ENCODE assay signal across 19 cellular contexts in the genomic region with DNA sequence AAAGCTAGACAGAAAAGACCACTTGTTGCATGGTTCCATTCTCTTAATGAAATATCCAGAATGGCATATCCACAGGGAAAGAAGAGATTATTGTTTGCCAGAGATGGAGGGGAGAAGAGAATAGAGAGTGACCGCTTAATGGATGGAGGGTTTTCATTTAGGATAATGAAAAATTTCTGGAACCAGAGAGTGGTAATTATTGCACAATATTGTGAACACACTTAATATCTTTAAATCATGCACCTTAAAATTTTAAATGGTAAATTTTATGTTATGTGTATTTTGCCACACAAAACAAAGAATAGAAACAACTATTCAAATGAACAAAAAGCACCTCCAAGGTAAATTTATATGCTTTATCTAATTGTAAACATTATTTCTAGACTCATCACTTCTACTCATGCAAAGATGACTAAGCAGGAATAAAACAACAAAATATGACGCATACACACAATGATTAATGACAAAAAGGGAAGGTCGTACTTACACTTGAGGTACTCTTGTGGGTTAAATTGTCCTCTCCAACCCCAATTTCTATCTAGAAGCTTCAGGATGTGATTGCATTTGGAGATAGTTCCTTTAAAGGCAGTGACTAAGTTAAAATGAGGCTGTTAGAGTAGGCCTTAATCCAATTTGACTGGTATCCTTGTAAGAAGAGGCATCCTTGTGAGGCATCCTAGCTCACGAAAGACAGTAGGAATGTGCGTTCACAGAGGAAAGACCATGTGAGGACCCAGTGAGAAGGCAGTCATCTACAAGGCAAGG. TPM values are rescaled to one million over a fixed set of nuclear protein-coding genes. Genes with fewer than 3 reads are reported as not detected.
DNase-seq lines count a peak whose midpoint lies in the region; ATAC-seq and TF ChIP-seq lines count a peak whose summit lies in the region.
"Had no signal": no experiment of that assay in that cellular context is flagged by ENCODE, and none has a peak within 500 bp of the region (broad histone marks: within the 10 kb centered on the region; RNA-seq: fewer than 3 reads in every experiment).

No MANE protein-coding gene starts in this region.

- no peak overlapping the region for H3K4me3 ChIP-seq in PC-3 (ENCODE audit: low read length)
- no peak overlapping the region for H3K4me3 ChIP-seq in choroid plexus epithelial cell (ENCODE audit: low read depth, low read length)
- H3K4me3 ChIP-seq in neural progenitor cell = no peak overlapping the region
- H3K4me3 ChIP-seq: adrenal gland; BLaER1 treated with 17β-estradiol and CSF1 and Interleukin-3, amounts not matched to agents 10 nM and 100 nM; SJSA1 had no signal

- no peaks in the 10 kb centered on the region for H3K4me1 Mint-ChIP-seq in neural progenitor cell
- peaks cover 5 to 6% of the 10 kb centered on the region in 2 donors for H3K4me1 Mint-ChIP-seq in natural killer cell treated with Interleukin-12 subunit alpha and Interleukin-12 subunit beta and Interleukin-15 and Interleukin-18, amount 100 ng/mL, for 72 hours (ENCODE audit: low read depth in 2 of 2)
- H3K4me1 Mint-ChIP-seq: activated CD4-positive, alpha-beta T cell treated with anti-CD3 and anti-CD28 coated beads for 36 hours had no signal

- H3K9ac ChIP-seq in PC-3 (ENCODE audit: low read length) (peak overlapping the region; percentile 46), neural progenitor cell (no peak overlapping the region)
- H3K9ac ChIP-seq: BLaER1 treated with 17β-estradiol and CSF1 and Interleukin-3, amounts not matched to agents 10 nM and 100 nM had no signal

- BruUV-seq in PC-3 (replicated peaks; lab: Mats Ljungman, UMichigan) = no TSS peak

- peaks cover 3% of the 10 kb centered on the region; the same call in 1 of the 2 replicates for H3K9me2 ChIP-seq in PC-3 (replicated peaks; ENCODE audit: low read length)

- H3K79me2 ChIP-seq in PC-3 (ENCODE audit: low read length) (no peaks in the 10 kb centered on the region), neural progenitor cell (ENCODE audit: low read depth) (no peaks in the 10 kb centered on the region)

- 0 out of 2 replicates have a peak, but pooled peaks cover 4% of the 10 kb centered on the region for H3K9me3 ChIP-seq in PC-3 (ENCODE audit: low read length)
- no peaks in the 10 kb centered on the region for H3K9me3 ChIP-seq in neural progenitor cell (ENCODE audit: low read depth)
- H3K9me3 ChIP-seq: adrenal gland had no signal

- H3K9me3 Mint-ChIP-seq in neural progenitor cell = peaks cover 19% of the 10 kb centered on the region
- peaks cover 8% of the 10 kb centered on the region for H3K9me3 Mint-ChIP-seq in natural killer cell treated with Interleukin-12 subunit alpha and Interleukin-12 subunit beta and Interleukin-15 and Interleukin-18, amount 100 ng/mL, for 72 hours

- no peak overlapping the region for H3K4me3 Mint-ChIP-seq in neural progenitor cell
- no peak overlapping the region for H3K4me3 Mint-ChIP-seq in natural killer cell treated with Interleukin-12 subunit alpha and Interleukin-12 subunit beta and Interleukin-15 and Interleukin-18, amount 100 ng/mL, for 72 hours
- H3K4me3 Mint-ChIP-seq: activated CD4-positive, alpha-beta T cell treated with anti-CD3 and anti-CD28 coated beads for 36 hours; central memory CD8-positive, alpha-beta T cell; effector memory CD8-positive, alpha-beta T cell; T-helper 2 cell treated with Interferon-gamma antibody and Interleukin-4, amounts not matched to agents 5 μg/mL and 100 μg/mL, for 36 hours had no signal

- TF ChIP-seq CTCF in PC-3 (conservative IDR thresholded peaks at IDR 0.05; ENCODE audit: low read depth, low read length) = no peak
- no peak for TF ChIP-seq CTCF in choroid plexus epithelial cell (conservative IDR thresholded peaks at IDR 0.05; ENCODE audit: low read depth, low read length)
- TF ChIP-seq CTCF in neural progenitor cell (IDR thresholded peaks at IDR 0.05) = no peak

- H3K27ac ChIP-seq in PC-3 (ENCODE audit: low read length) (peak overlapping the region; percentile 86), neural progenitor cell (no peak overlapping the region)
- H3K27ac ChIP-seq: adrenal gland, SJSA1 had no signal

- intact Hi-C loops in PC-3 (cut with micrococcal nuclease) = no loop called here

- H3F3A ChIP-seq in PC-3 (ENCODE audit: low read length, unreplicated experiment) (peaks cover 7% of the 10 kb centered on the region), neural progenitor cell (ENCODE audit: low read depth) (no peaks in the 10 kb centered on the region)

- H3K27me3 ChIP-seq in PC-3 (ENCODE audit: low read length) (no peaks in the 10 kb centered on the region), neural progenitor cell (no peaks in the 10 kb centered on the region)
- H3K27me3 ChIP-seq: adrenal gland; BLaER1 treated with 17β-estradiol and CSF1 and Interleukin-3, amounts not matched to agents 10 nM and 100 nM; SJSA1 had no signal

- no peaks in the 10 kb centered on the region for H3K27me3 Mint-ChIP-seq in neural progenitor cell (ENCODE audit: insufficient read depth, low read depth)
- no peaks in the 10 kb centered on the region for H3K27me3 Mint-ChIP-seq in natural killer cell treated with Interleukin-12 subunit alpha and Interleukin-12 subunit beta and Interleukin-15 and Interleukin-18, amount 100 ng/mL, for 72 hours
- H3K27me3 Mint-ChIP-seq: activated CD4-positive, alpha-beta T cell treated with anti-CD3 and anti-CD28 coated beads for 36 hours; central memory CD8-positive, alpha-beta T cell had no signal

- H3K4me2 ChIP-seq in PC-3 (ENCODE audit: low read length) (peak overlapping the region; percentile 3; the same call in 1 of the 2 replicates), neural progenitor cell (no peak overlapping the region)

- H2AFZ ChIP-seq in PC-3 (ENCODE audit: low read length) (peak overlapping the region; percentile 4; the same call in 1 of the 2 replicates), neural progenitor cell (replicated peaks) (peak overlapping the region; percentile 65)

- H3K36me3 Mint-ChIP-seq in neural progenitor cell = no peaks in the 10 kb centered on the region
- H3K36me3 Mint-ChIP-seq in natural killer cell treated with Interleukin-12 subunit alpha and Interleukin-12 subunit beta and Interleukin-15 and Interleukin-18, amount 100 ng/mL, for 72 hours = peaks cover 14% of the 10 kb centered on the region

- H3K4me1 ChIP-seq in PC-3 (ENCODE audit: insufficient read depth, low read length) (peaks cover 21% of the 10 kb centered on the region), neural progenitor cell (no peaks in the 10 kb centered on the region)
- H3K4me1 ChIP-seq: adrenal gland had no signal

- no peaks in the 10 kb centered on the region for H4K20me1 ChIP-seq in PC-3 (ENCODE audit: low read length)
- no peaks in the 10 kb centered on the region for H4K20me1 ChIP-seq in neural progenitor cell (ENCODE audit: low read depth)
- H4K20me1 ChIP-seq: BLaER1 treated with 17β-estradiol and CSF1 and Interleukin-3, amounts not matched to agents 10 nM and 100 nM had no signal

- POLR2A ChIA-PET in PC-3 (lab: Charles Lee; ENCODE audit: unreplicated experiment) = no interaction called here

- peak; percentile 72 for DNase-seq in ELR (ENCODE audit: low read depth)
- peak; percentile 90 for DNase-seq in PC-3
- DNase-seq in choroid plexus epithelial cell (ENCODE audit: low read depth) = peak; percentile 20
- DNase-seq in neural progenitor cell (ENCODE audit: low spot score) = no peak
- no peak for DNase-seq in GOT3 (lab: John Stamatoyannopoulos, UW)
- DNase-seq in natural killer cell treated with Interleukin-12 subunit alpha and Interleukin-12 subunit beta and Interleukin-15 and Interleukin-18, amount 100 ng/mL, for 72 hours (ENCODE audit: low spot score) = no peak
- DNase-seq: activated CD4-positive, alpha-beta T cell treated with anti-CD3 and anti-CD28 coated beads for 36 hours; activated effector memory CD4-positive, alpha-beta T cell treated with Interleukin-2 at 50 U/mL for 16 hours; adrenal gland; DMS153; effector memory CD8-positive, alpha-beta T cell; foreskin fibroblast; MM.1S; NCI-H2081 had no signal

- peak; percentile 82 for ATAC-seq in PC-3
- ATAC-seq in HG03108 (IDR thresholded peaks at IDR 0.05; ENCODE audit: unreplicated experiment) = no peak
- no peak for ATAC-seq in natural killer cell treated with Interleukin-12 subunit alpha and Interleukin-12 subunit beta and Interleukin-15 and Interleukin-18, amount 100 ng/mL, for 72 hours
- ATAC-seq: activated CD4-positive, alpha-beta T cell treated with anti-CD3 and anti-CD28 coated beads for 36 hours; effector memory CD8-positive, alpha-beta T cell had no signal

- H3K36me3 ChIP-seq in PC-3 (ENCODE audit: low read depth, low read length) (no peaks in the 10 kb centered on the region), neural progenitor cell (no peaks in the 10 kb centered on the region)
- H3K36me3 ChIP-seq: adrenal gland, SJSA1 had no signal

- no peak overlapping the region for H3K27ac Mint-ChIP-seq in neural progenitor cell
- no peak overlapping the region for H3K27ac Mint-ChIP-seq in natural killer cell treated with Interleukin-12 subunit alpha and Interleukin-12 subunit beta and Interleukin-15 and Interleukin-18, amount 100 ng/mL, for 72 hours
- H3K27ac Mint-ChIP-seq: activated CD4-positive, alpha-beta T cell treated with anti-CD3 and anti-CD28 coated beads for 36 hours; effector memory CD8-positive, alpha-beta T cell; T-helper 2 cell treated with Interferon-gamma antibody and Interleukin-4, amounts not matched to agents 5 μg/mL and 100 μg/mL, for 36 hours had no signal

- CTCF ChIA-PET in PC-3 (lab: Charles Lee) = no interaction called here

RNA-seq across cellular contexts. Expression of a gene that starts 18.7 kb away (rescaled TPM):
- 0.22 TPM in 1 of 2 replicates, not detected in the other for total RNA-seq in PC-3 (2014; rRNA removed)
- not detected in 2 replicates for total RNA-seq in neural progenitor cell (ENCODE audit: low replicate concordance)
- total RNA-seq in natural killer cell treated with Interleukin-12 subunit alpha and Interleukin-12 subunit beta and Interleukin-15 and Interleukin-18, amount 100 ng/mL, for 72 hours = not detected

RNA-seq across cellular contexts. Expression of a gene that starts 19.5 kb away (rescaled TPM):
- total RNA-seq in PC-3 (2014; rRNA removed) (0.11 and 0.29 TPM in 2 replicates), neural progenitor cell (ENCODE audit: low replicate concordance) (0.09 TPM in 1 of 2 replicates, not detected in the other)
- under 1 TPM in 1 of 2 donors, not detected in 1; 0.06 TPM for total RNA-seq in natural killer cell treated with Interleukin-12 subunit alpha and Interleukin-12 subunit beta and Interleukin-15 and Interleukin-18, amount 100 ng/mL, for 72 hours
- total RNA-seq: activated CD4-positive, alpha-beta T cell treated with anti-CD3 and anti-CD28 coated beads for 36 hours; SJSA1 had no signal

Comparison
In these comparisons a context has a peak if more than half of its experiments do, and no peak if none do; other contexts are left out.
1. DNase-seq: peak in ELR (single experiment), PC-3 (single experiment) and choroid plexus epithelial cell (single experiment); none in neural progenitor cell (single experiment), GOT3 (single experiment) and natural killer cell treated with Interleukin-12 subunit alpha and Interleukin-12 subunit beta and Interleukin-15 and Interleukin-18, amount 100 ng/mL, for 72 hours (single experiment).